Comparison of ENCODE assay signal across 20 cellular contexts in genomic region chr6:71460933-71461332, GRCh38.
DNase-seq lines count a peak whose midpoint lies in the region; ATAC-seq and TF ChIP-seq lines count a peak whose summit lies in the region.
"Had no signal": no experiment of that assay in that cellular context is flagged by ENCODE, and none has a peak within 500 bp of the region (broad histone marks: within the 10 kb centered on the region; RNA-seq: fewer than 3 reads in every experiment).

No MANE protein-coding gene starts in this region.

- H3K27me3 Mint-ChIP-seq in CD4-positive, alpha-beta memory T cell = peaks cover 0 to 1% of the 10 kb centered on the region in 2 donors
- H3K27me3 Mint-ChIP-seq: activated CD8-positive, alpha-beta memory T cell treated with anti-CD3 and anti-CD28 coated beads, Interleukin-2, amount 10 ng/mL, durations not matched to agents 7 days and 5 days; stimulated activated memory B cell treated with anti-CD40 and anti-IgM and Interleukin-4, amounts not matched to agents 10 μg/mL and 1 μg/mL and 100 μg/mL, for 72 hours had no signal

- H3K36me3 Mint-ChIP-seq in CD4-positive, alpha-beta memory T cell = no peaks in the 10 kb centered on the region
- H3K36me3 Mint-ChIP-seq: activated CD8-positive, alpha-beta memory T cell treated with anti-CD3 and anti-CD28 coated beads, Interleukin-2, amount 10 ng/mL, durations not matched to agents 7 days and 5 days had no signal

- H3K36me3 ChIP-seq in neuronal stem cell (replicated peaks in 1 of 2; ENCODE audit: control insufficient read depth in 2 of 2, insufficient read depth in 2 of 2, low read length in 2 of 2) = no peaks in the 10 kb centered on the region
- no peaks in the 10 kb centered on the region for H3K36me3 ChIP-seq in CD4-positive, alpha-beta memory T cell (ENCODE audit: insufficient read depth, low read length)
- H3K36me3 ChIP-seq: right atrium auricular region, thoracic aorta had no signal

- no CpG with 5 or more reads among the region's 3 CpGs for WGBS in neuronal stem cell (ENCODE audit: extremely low coverage in 2 of 2, insufficient read length in 2 of 2, insufficient replicate concordance in 1 of 2), 2 donors
- 88% methylated on average over 3 of the region's 3 CpGs for WGBS in right cardiac atrium

- no peak overlapping the region for H2BK12ac ChIP-seq in neuronal stem cell (ENCODE audit: low read length)

- no peaks in the 10 kb centered on the region for H3K4me1 ChIP-seq in neuronal stem cell (ENCODE audit: control insufficient read depth in 2 of 2, insufficient read depth in 1 of 2, low read depth in 1 of 2, low read length in 2 of 2)
- no peaks in the 10 kb centered on the region for H3K4me1 ChIP-seq in right cardiac atrium (ENCODE audit: control insufficient read depth, insufficient read depth, low read length)
- H3K4me1 ChIP-seq in CD4-positive, alpha-beta memory T cell (ENCODE audit: insufficient read depth, low read length) = no peaks in the 10 kb centered on the region
- H3K4me1 ChIP-seq: right atrium auricular region had no signal

- no peak overlapping the region for H4K91ac ChIP-seq in neuronal stem cell (ENCODE audit: low read depth, low read length, poor library complexity)

- no peak overlapping the region for H2BK5ac ChIP-seq in neuronal stem cell (ENCODE audit: low read length)

- no peak overlapping the region for H3K27ac Mint-ChIP-seq in CD4-positive, alpha-beta memory T cell
- H3K27ac Mint-ChIP-seq: activated CD8-positive, alpha-beta memory T cell treated with anti-CD3 and anti-CD28 coated beads, Interleukin-2, amount 10 ng/mL, durations not matched to agents 7 days and 5 days; activated T-helper 2 cell treated with anti-CD3 and anti-CD28 coated beads, Interferon-gamma antibody, Interleukin-2, Interleukin-4, amounts not matched to agents 10 μg/mL and 5 μg/mL and 100 μg/mL, durations not matched to agents 14 hours and 24 hours and 36 hours; stimulated activated memory B cell treated with anti-CD40 and anti-IgM and Interleukin-4, amounts not matched to agents 10 μg/mL and 1 μg/mL and 100 μg/mL, for 72 hours had no signal

- H3K9ac ChIP-seq in neuronal stem cell (ENCODE audit: low read depth, low read length, poor library complexity) = no peak overlapping the region

- no peak overlapping the region for H3K14ac ChIP-seq in neuronal stem cell (ENCODE audit: low read length)

- CTCF ChIA-PET in CD4-positive, alpha-beta memory T cell (lab: Charles Lee; ENCODE audit: partially characterized antibody) = no interaction called here

- H3K27me3 ChIP-seq in neuronal stem cell (ENCODE audit: control insufficient read depth in 3 of 3, insufficient read depth in 3 of 3, low read depth in 1 of 3, low read length in 3 of 3) (no peaks in the 10 kb centered on the region), right cardiac atrium (ENCODE audit: control insufficient read depth, insufficient read depth) (no peaks in the 10 kb centered on the region)
- H3K27me3 ChIP-seq in CD4-positive, alpha-beta memory T cell (ENCODE audit: insufficient read depth, low read length) = no peaks in the 10 kb centered on the region
- H3K27me3 ChIP-seq: right atrium auricular region had no signal

- H3K4me3 Mint-ChIP-seq in CD4-positive, alpha-beta memory T cell = no peak overlapping the region
- H3K4me3 Mint-ChIP-seq: activated CD8-positive, alpha-beta memory T cell treated with anti-CD3 and anti-CD28 coated beads, Interleukin-2, amount 10 ng/mL, durations not matched to agents 7 days and 5 days; stimulated activated memory B cell treated with anti-CD40 and anti-IgM and Interleukin-4, amounts not matched to agents 10 μg/mL and 1 μg/mL and 100 μg/mL, for 72 hours had no signal

- no peak overlapping the region for H3K4ac ChIP-seq in neuronal stem cell (ENCODE audit: low read length)

- TF ChIP-seq CTCF in choroid plexus epithelial cell (conservative IDR thresholded peaks at IDR 0.05; ENCODE audit: low read depth, low read length) = no peak

- ATAC-seq in GM21825 (IDR thresholded peaks at IDR 0.05; ENCODE audit: unreplicated experiment) (no peak), right cardiac atrium (no peak)
- ATAC-seq: activated CD8-positive, alpha-beta memory T cell treated with anti-CD3 and anti-CD28 coated beads, Interleukin-2, amount 10 ng/mL, durations not matched to agents 7 days and 5 days; HepG2; stimulated activated memory B cell treated with anti-CD40 and anti-IgM and Interleukin-4, amounts not matched to agents 10 μg/mL and 1 μg/mL and 100 μg/mL, for 72 hours had no signal

- DNase-seq in DMS53 treated with DMSO at 0.1 percent for 48 hours (lab: John Stamatoyannopoulos, UW; ENCODE audit: unreplicated experiment) (peak; percentile 18), NCI-H226 (peak; percentile 20), choroid plexus epithelial cell (ENCODE audit: low read depth) (peak; percentile 47), neuronal stem cell (ENCODE audit: low spot score) (no peak), right cardiac atrium (no peak)
- DNase-seq in stimulated activated CD4-positive, alpha-beta T cell treated with anti-CD3 and anti-CD28 coated beads, Interleukin-12 subunit alpha, Interleukin-12 subunit beta, amount 100 ng/mL, for 4 hours = no peak
- DNase-seq in CD4-positive, alpha-beta memory T cell = no peak
- DNase-seq: activated CD4-positive, alpha-beta T cell treated with anti-CD3 and anti-CD28 coated beads for 4 hours; activated CD8-positive, alpha-beta memory T cell treated with anti-CD3 and anti-CD28 coated beads, Interleukin-2, amount 10 ng/mL, durations not matched to agents 7 days and 5 days; COR-L47; glutamatergic neuron; NCI-H1436; nucleus accumbens; SW 1271 had no signal

- intact Hi-C loops in right cardiac atrium (cut with DNase I) = no loop called here
- intact Hi-C loops in CD4-positive, alpha-beta memory T cell (cut with micrococcal nuclease) = no loop called here

- no peaks in the 10 kb centered on the region for H3K79me1 ChIP-seq in neuronal stem cell (ENCODE audit: low read depth, low read length)

- no peak overlapping the region for H4K8ac ChIP-seq in neuronal stem cell (ENCODE audit: low read depth, low read length)

- H2AK5ac ChIP-seq in neuronal stem cell (ENCODE audit: low read depth, low read length) = no peak overlapping the region

- H3K4me3 ChIP-seq in choroid plexus epithelial cell (ENCODE audit: low read depth, low read length) (no peak overlapping the region), neuronal stem cell (ENCODE audit: low read length in 2 of 2) (no peak overlapping the region), right cardiac atrium (ENCODE audit: low read length) (no peak overlapping the region)
- H3K4me3 ChIP-seq in CD4-positive, alpha-beta memory T cell (ENCODE audit: low read length in 2 of 2) = no peak overlapping the region
- H3K4me3 ChIP-seq: right atrium auricular region, thoracic aorta had no signal

- H3K4me2 ChIP-seq in neuronal stem cell (ENCODE audit: insufficient read depth, low read length, poor library complexity, severe bottlenecking) = no peak overlapping the region

- H3K9me3 ChIP-seq in neuronal stem cell (replicated peaks in 1 of 2; ENCODE audit: control insufficient read depth in 2 of 2, insufficient read depth in 1 of 2, low read depth in 1 of 2, low read length in 2 of 2) (peaks cover 0 to 26% of the 10 kb centered on the region in 2 donors), right cardiac atrium (ENCODE audit: control insufficient read depth, low read length) (no peaks in the 10 kb centered on the region)
- no peaks in the 10 kb centered on the region for H3K9me3 ChIP-seq in CD4-positive, alpha-beta memory T cell (ENCODE audit: control insufficient read depth in 1 of 2, low read length in 2 of 2)

- peak overlapping the region; percentile 19 for H2AFZ ChIP-seq in neuronal stem cell (ENCODE audit: low read length)

- POLR2A ChIA-PET in CD4-positive, alpha-beta memory T cell (lab: Charles Lee; ENCODE audit: partially characterized antibody) = no interaction called here

- no peak overlapping the region for H3K23ac ChIP-seq in neuronal stem cell (ENCODE audit: low read depth, low read length, poor library complexity)

- H2BK120ac ChIP-seq in neuronal stem cell (ENCODE audit: low read depth, low read length) = no peak overlapping the region

- no peak overlapping the region for H2BK15ac ChIP-seq in neuronal stem cell (ENCODE audit: low read length)

- H3K4me1 Mint-ChIP-seq in CD4-positive, alpha-beta memory T cell = no peaks in the 10 kb centered on the region
- H3K4me1 Mint-ChIP-seq: activated CD8-positive, alpha-beta memory T cell treated with anti-CD3 and anti-CD28 coated beads, Interleukin-2, amount 10 ng/mL, durations not matched to agents 7 days and 5 days; stimulated activated memory B cell treated with anti-CD40 and anti-IgM and Interleukin-4, amounts not matched to agents 10 μg/mL and 1 μg/mL and 100 μg/mL, for 72 hours had no signal

- H3K27ac ChIP-seq in neuronal stem cell (replicated peaks; ENCODE audit: low read length) (no peak overlapping the region), right cardiac atrium (ENCODE audit: low read length) (no peak overlapping the region)
- no peak overlapping the region for H3K27ac ChIP-seq in CD4-positive, alpha-beta memory T cell (ENCODE audit: low read depth, low read length)
- H3K27ac ChIP-seq: right atrium auricular region, thoracic aorta had no signal

- no peak overlapping the region for H3K18ac ChIP-seq in neuronal stem cell (ENCODE audit: low read length)

- H3K9me3 Mint-ChIP-seq in CD4-positive, alpha-beta memory T cell = peaks cover 0 to 8% (median 5%) of the 10 kb centered on the region in 8 donors
- H3K9me3 Mint-ChIP-seq: activated T-helper 2 cell treated with anti-CD3 and anti-CD28 coated beads, Interferon-gamma antibody, Interleukin-2, Interleukin-4, amounts not matched to agents 10 μg/mL and 5 μg/mL and 100 μg/mL, durations not matched to agents 14 hours and 24 hours and 36 hours had no signal

Comparison
In these comparisons a context has a peak if more than half of its experiments do, and no peak if none do; other contexts are left out.
1. DNase-seq: peak in DMS53 treated with DMSO at 0.1 percent for 48 hours (single experiment), NCI-H226 (single experiment) and choroid plexus epithelial cell (single experiment); none in neuronal stem cell (single experiment), stimulated activated CD4-positive, alpha-beta T cell treated with anti-CD3 and anti-CD28 coated beads, Interleukin-12 subunit alpha, Interleukin-12 subunit beta, amount 100 ng/mL, for 4 hours (single experiment), right cardiac atrium (0 of 3) and CD4-positive, alpha-beta memory T cell (0 of 5).